Comparison of ENCODE assay signal across 17 cellular contexts in the genomic region with DNA sequence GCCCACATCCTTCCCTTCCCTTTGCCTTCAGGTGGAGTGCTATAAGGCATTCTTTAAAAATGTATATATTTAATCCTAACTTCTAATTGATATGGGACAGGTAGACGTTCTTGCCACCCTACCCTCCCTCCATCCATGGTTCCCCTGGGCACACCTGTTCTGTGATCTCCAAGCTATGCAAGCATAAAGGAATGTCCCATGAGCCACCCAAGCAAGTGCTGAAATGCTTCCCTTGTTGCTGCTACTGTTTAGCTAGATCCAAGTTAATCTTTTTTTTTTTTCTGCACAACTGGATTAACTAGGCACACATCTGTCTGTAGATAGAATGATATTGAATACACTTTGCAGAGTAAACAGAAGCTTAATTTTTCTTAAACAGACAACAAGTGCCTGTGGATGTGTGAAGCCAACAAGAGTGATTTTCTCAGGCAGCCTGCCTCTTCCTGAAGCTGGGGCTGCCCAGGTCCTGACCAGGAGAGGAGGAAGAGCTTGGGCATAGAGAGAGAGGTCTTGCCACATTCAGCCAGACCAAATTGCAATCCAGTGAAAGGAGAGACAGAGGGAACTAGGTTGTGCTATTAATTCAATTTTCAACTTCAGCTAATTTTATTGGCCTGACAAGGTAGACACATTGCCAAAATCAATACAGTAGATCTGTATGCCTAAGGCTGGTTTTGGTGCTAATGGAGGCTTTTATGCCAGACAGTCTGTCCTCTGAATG.
"Had no signal": no experiment of that assay in that cellular context is flagged by ENCODE, and none has a peak within 500 bp of the region (broad histone marks: within the 10 kb centered on the region; RNA-seq: fewer than 3 reads in every experiment).

No MANE protein-coding gene starts in this region.

- H3K9me3 ChIP-seq: neutrophil, tibial artery, uterus had no signal

- ATAC-seq: activated naive CD8-positive, alpha-beta T cell treated with anti-CD3 and anti-CD28 coated beads, Interleukin-2, amount 50 U/mL, for 24 hours; left ventricle myocardium superior; naive thymus-derived CD8-positive, alpha-beta T cell had no signal

- H3K36me3 ChIP-seq: neutrophil, tibial artery, uterus had no signal

- H3K4me3 ChIP-seq: hepatocyte, tibial artery, uterus had no signal

- DNase-seq: activated CD4-positive, CD25-positive, alpha-beta regulatory T cell treated with anti-CD3 and anti-CD28 coated beads, Interleukin-2, amount 50 U/mL, for 72 hours; activated naive CD4-positive, alpha-beta T cell treated with anti-CD3 and anti-CD28 coated beads for 36 hours; activated naive CD8-positive, alpha-beta T cell treated with anti-CD3 and anti-CD28 coated beads, Interleukin-2, amount 50 U/mL, for 24 hours; activated T-cell treated with anti-CD3 and anti-CD28 coated beads, Interleukin-2, amount 50 U/mL, for 1 hour; aorta; kidney; left ventricle myocardium superior; mesenchymal stem cell; naive thymus-derived CD8-positive, alpha-beta T cell; stimulated activated CD4-positive, alpha-beta T cell treated with anti-CD3 and anti-CD28 coated beads, Interleukin-15, amount 100 ng/mL, for 24 hours; stimulated activated CD4-positive, alpha-beta T cell treated with anti-CD3 and anti-CD28 coated beads, Interleukin-4, amount 100 ng/mL, for 1 hour; stimulated activated naive CD4-positive, alpha-beta T cell; tibial artery; uterus had no signal

- H3K27ac ChIP-seq: hepatocyte, neutrophil, tibial artery, uterus had no signal

- FAIRE-seq: bronchial epithelial cell had no signal

- H3K27me3 ChIP-seq: hepatocyte, neutrophil, tibial artery, uterus had no signal

- H3K4me1 ChIP-seq: uterus had no signal
